Comparison of ENCODE assay signal across 1 cellular context in genomic region chr12:118375348-118375747, GRCh38.
TF ChIP-seq lines count a peak whose summit lies in the region.

No MANE protein-coding gene starts in this region.

TF ChIP-seq in HepG2, 621 proteins besides CTCF, POLR2A, EP300 and RAD21:
- TF ChIP-seq ZNF563 (CRISPR knock-in tag; IDR thresholded peaks at IDR 0.05), result no peak
- TF ChIP-seq ZNF549 (CRISPR knock-in tag; IDR thresholded peaks at IDR 0.05), result no peak
- no peak for TF ChIP-seq MAFK (conservative IDR thresholded peaks at IDR 0.05 in 1 of 2, IDR thresholded peaks at IDR 0.05 in 1 of 2; ENCODE audit: low read length in 2 of 2)
